ENCODE assay signal across 9 cellular contexts in genomic region chr12:102300824-102301461, GRCh38.
DNase-seq lines count a peak whose midpoint lies in the region; ATAC-seq and TF ChIP-seq lines count a peak whose summit lies in the region.
"Had no signal": no experiment of that assay in that cellular context is flagged by ENCODE, and none has a peak within 500 bp of the region (broad histone marks: within the 10 kb centered on the region; RNA-seq: fewer than 3 reads in every experiment).

No MANE protein-coding gene starts in this region.

- peaks cover 15% of the 10 kb centered on the region for H3K9me3 Mint-ChIP-seq in CD8-positive, alpha-beta T cell
- H3K9me3 Mint-ChIP-seq: T-helper 1 cell treated with Interleukin-12 subunit alpha and Interleukin-12 subunit beta and Interleukin-4 antibody, amounts not matched to agents 30 μg/mL and 1 μg/mL, for 36 hours had no signal

- no peak overlapping the region for H3K27ac ChIP-seq in Peyer's patch
- H3K27ac ChIP-seq in fibroblast of lung (ENCODE audit: insufficient read depth, low read length) = no peak overlapping the region
- no peak overlapping the region for H3K27ac ChIP-seq in CD8-positive, alpha-beta T cell (ENCODE audit: low read depth, low read length)
- no peak overlapping the region for H3K27ac ChIP-seq in caudate nucleus (ENCODE audit: low read depth, low read length)

- TF ChIP-seq POLR2A in GM18505 (IDR thresholded peaks at IDR 0.05; ENCODE audit: borderline replicate concordance, extremely low read depth, insufficient read depth, insufficient read length) = no peak
- TF ChIP-seq POLR2A in Peyer's patch (IDR thresholded peaks at IDR 0.05) = no peak

- no peak overlapping the region for H2AFZ ChIP-seq in fibroblast of lung (ENCODE audit: low read length)

- CTCF ChIA-PET in CD8-positive, alpha-beta T cell (lab: Charles Lee) = no interaction called here

- H3K27me3 ChIP-seq in Peyer's patch (no peaks in the 10 kb centered on the region), fibroblast of lung (ENCODE audit: control insufficient read depth, insufficient read depth, low read length) (no peaks in the 10 kb centered on the region)
- no peaks in the 10 kb centered on the region for H3K27me3 ChIP-seq in CD8-positive, alpha-beta T cell (ENCODE audit: insufficient read depth, low read length)

- intact Hi-C loops in CD8-positive, alpha-beta T cell (cut with DNase I, micrococcal nuclease) = no loop called here

- DNase-seq in COLO829 (ENCODE audit: low spot score) (peak; percentile 33), Peyer's patch (no peak), fibroblast of lung (ENCODE audit: low read depth in 2 of 2) (peak; percentile 59 to 77), anterior cingulate cortex (lab: John Stamatoyannopoulos, UW) (no peak), caudate nucleus (lab: John Stamatoyannopoulos, UW) (no peak)
- DNase-seq in CD8-positive, alpha-beta T cell = no peak

- no peak overlapping the region for H3K4me3 ChIP-seq in Peyer's patch
- H3K4me3 ChIP-seq in fibroblast of lung (replicated peaks in 1 of 4; ENCODE audit: control extremely low read depth in 1 of 4, insufficient read depth in 1 of 4, low read depth in 3 of 4, low read length in 4 of 4) = no peak overlapping the region
- H3K4me3 ChIP-seq in CD8-positive, alpha-beta T cell (ENCODE audit: low read depth, low read length) = no peak overlapping the region

- no peaks in the 10 kb centered on the region for H4K20me1 ChIP-seq in fibroblast of lung (ENCODE audit: control insufficient read depth, extremely low read depth, insufficient read depth, low read length)

- no peak overlapping the region for H3K4me2 ChIP-seq in fibroblast of lung (ENCODE audit: extremely low read depth, insufficient read depth, low read length)

- no peak overlapping the region for H3K9ac ChIP-seq in fibroblast of lung (ENCODE audit: insufficient read depth, low read length)

- H3K27ac Mint-ChIP-seq in CD8-positive, alpha-beta T cell = no peak overlapping the region
- H3K27ac Mint-ChIP-seq: T-helper 1 cell treated with Interleukin-12 subunit alpha and Interleukin-12 subunit beta and Interleukin-4 antibody, amounts not matched to agents 30 μg/mL and 1 μg/mL, for 36 hours had no signal

- H3K4me1 ChIP-seq in Peyer's patch (no peaks in the 10 kb centered on the region), fibroblast of lung (ENCODE audit: control insufficient read depth, extremely low read depth, insufficient read depth, low read length) (no peaks in the 10 kb centered on the region)
- H3K4me1 ChIP-seq in CD8-positive, alpha-beta T cell (ENCODE audit: insufficient read depth, low read length) = no peaks in the 10 kb centered on the region

- H3K79me2 ChIP-seq in fibroblast of lung (ENCODE audit: control insufficient read depth, insufficient read depth, low read length) = no peaks in the 10 kb centered on the region

- no peaks in the 10 kb centered on the region for H3K27me3 Mint-ChIP-seq in CD8-positive, alpha-beta T cell (ENCODE audit: low read depth)

- H3K36me3 ChIP-seq in Peyer's patch = no peaks in the 10 kb centered on the region
- H3K36me3 ChIP-seq in fibroblast of lung (ENCODE audit: control insufficient read depth, insufficient read depth, low read length) = no peaks in the 10 kb centered on the region
- H3K36me3 ChIP-seq in CD8-positive, alpha-beta T cell (ENCODE audit: insufficient read depth, low read length) = no peaks in the 10 kb centered on the region

- no peaks in the 10 kb centered on the region for H3K9me3 ChIP-seq in Peyer's patch
- no peaks in the 10 kb centered on the region for H3K9me3 ChIP-seq in fibroblast of lung (ENCODE audit: control insufficient read depth, insufficient read depth, low read depth, low read length)
- no peaks in the 10 kb centered on the region for H3K9me3 ChIP-seq in CD8-positive, alpha-beta T cell (ENCODE audit: low read length)

- TF ChIP-seq CTCF in Peyer's patch (IDR thresholded peaks at IDR 0.05) = peak in 4 of 6 experiments; percentile 12 to 31 (median 18)
- TF ChIP-seq CTCF in fibroblast of lung (conservative IDR thresholded peaks at IDR 0.05 in 1 of 2, IDR thresholded peaks at IDR 0.05 in 1 of 2; ENCODE audit: low read depth in 1 of 2, low read length in 2 of 2) = peak; percentile 42 to 57
- TF ChIP-seq CTCF in CD8-positive, alpha-beta T cell (IDR thresholded peaks at IDR 0.05) = no peak

- POLR2A ChIA-PET in CD8-positive, alpha-beta T cell (lab: Charles Lee) = no interaction called here

- no peaks in the 10 kb centered on the region for H3K36me3 Mint-ChIP-seq in CD8-positive, alpha-beta T cell

- no peak overlapping the region for H3K4me3 Mint-ChIP-seq in CD8-positive, alpha-beta T cell
- H3K4me3 Mint-ChIP-seq: T-helper 1 cell treated with Interleukin-12 subunit alpha and Interleukin-12 subunit beta and Interleukin-4 antibody, amounts not matched to agents 30 μg/mL and 1 μg/mL, for 36 hours had no signal

- H3K4me1 Mint-ChIP-seq in CD8-positive, alpha-beta T cell (ENCODE audit: low read depth) = no peaks in the 10 kb centered on the region

- peak; percentile 64 for ATAC-seq in GM18505 (IDR thresholded peaks at IDR 0.05; ENCODE audit: unreplicated experiment)
- peak; percentile 84 for ATAC-seq in HG03095 (IDR thresholded peaks at IDR 0.05; ENCODE audit: unreplicated experiment)
- no peak for ATAC-seq in CD8-positive, alpha-beta T cell

Comparison
In these comparisons a context has a peak if more than half of its experiments do, and no peak if none do; other contexts are left out.
1. DNase-seq: peak in COLO829 (single experiment) and fibroblast of lung (2 of 2); none in Peyer's patch (0 of 3), anterior cingulate cortex (0 of 58), CD8-positive, alpha-beta T cell (0 of 7) and caudate nucleus (0 of 61).